ENCODE assay signal across 1 cellular context in the genomic region with DNA sequence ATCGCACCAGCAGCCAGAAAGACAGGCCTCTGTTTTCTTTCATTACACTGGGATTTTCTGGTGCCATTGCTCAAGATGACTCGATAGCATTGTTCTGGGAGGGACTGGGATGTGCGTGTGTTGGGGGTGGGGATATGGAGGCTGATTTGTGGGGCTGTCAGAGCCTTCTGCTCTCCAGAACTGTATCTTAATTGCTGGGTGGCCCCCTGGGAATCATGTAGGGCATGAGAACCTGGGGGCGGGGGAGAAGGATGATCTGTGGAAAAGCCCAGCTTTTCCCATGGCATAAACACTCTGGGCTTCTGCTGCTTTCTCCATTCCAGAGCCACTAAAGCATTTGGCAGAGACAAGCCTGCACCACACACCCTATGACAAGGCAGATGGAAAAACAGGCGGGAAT.
TF ChIP-seq lines count a peak whose summit lies in the region.

No MANE protein-coding gene starts in this region.

TF ChIP-seq in WTC11, 78 proteins besides CTCF, POLR2A, EP300 and RAD21 (continued from another document):
- TF ChIP-seq, protein P1, sequence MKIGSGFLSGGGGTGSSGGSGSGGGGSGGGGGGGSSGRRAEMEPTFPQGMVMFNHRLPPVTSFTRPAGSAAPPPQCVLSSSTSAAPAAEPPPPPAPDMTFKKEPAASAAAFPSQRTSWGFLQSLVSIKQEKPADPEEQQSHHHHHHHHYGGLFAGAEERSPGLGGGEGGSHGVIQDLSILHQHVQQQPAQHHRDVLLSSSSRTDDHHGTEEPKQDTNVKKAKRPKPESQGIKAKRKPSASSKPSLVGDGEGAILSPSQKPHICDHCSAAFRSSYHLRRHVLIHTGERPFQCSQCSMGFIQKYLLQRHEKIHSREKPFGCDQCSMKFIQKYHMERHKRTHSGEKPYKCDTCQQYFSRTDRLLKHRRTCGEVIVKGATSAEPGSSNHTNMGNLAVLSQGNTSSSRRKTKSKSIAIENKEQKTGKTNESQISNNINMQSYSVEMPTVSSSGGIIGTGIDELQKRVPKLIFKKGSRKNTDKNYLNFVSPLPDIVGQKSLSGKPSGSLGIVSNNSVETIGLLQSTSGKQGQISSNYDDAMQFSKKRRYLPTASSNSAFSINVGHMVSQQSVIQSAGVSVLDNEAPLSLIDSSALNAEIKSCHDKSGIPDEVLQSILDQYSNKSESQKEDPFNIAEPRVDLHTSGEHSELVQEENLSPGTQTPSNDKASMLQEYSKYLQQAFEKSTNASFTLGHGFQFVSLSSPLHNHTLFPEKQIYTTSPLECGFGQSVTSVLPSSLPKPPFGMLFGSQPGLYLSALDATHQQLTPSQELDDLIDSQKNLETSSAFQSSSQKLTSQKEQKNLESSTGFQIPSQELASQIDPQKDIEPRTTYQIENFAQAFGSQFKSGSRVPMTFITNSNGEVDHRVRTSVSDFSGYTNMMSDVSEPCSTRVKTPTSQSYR (CRISPR knock-in tag; IDR thresholded peaks at IDR 0.05): no peak
- TF ChIP-seq, protein P2, sequence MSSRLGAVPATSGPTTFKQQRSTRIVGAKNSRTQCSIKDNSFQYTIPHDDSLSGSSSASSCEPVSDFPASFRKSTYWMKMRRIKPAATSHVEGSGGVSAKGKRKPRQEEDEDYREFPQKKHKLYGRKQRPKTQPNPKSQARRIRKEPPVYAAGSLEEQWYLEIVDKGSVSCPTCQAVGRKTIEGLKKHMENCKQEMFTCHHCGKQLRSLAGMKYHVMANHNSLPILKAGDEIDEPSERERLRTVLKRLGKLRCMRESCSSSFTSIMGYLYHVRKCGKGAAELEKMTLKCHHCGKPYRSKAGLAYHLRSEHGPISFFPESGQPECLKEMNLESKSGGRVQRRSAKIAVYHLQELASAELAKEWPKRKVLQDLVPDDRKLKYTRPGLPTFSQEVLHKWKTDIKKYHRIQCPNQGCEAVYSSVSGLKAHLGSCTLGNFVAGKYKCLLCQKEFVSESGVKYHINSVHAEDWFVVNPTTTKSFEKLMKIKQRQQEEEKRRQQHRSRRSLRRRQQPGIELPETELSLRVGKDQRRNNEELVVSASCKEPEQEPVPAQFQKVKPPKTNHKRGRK (CRISPR knock-in tag; IDR thresholded peaks at IDR 0.05; ENCODE audit: borderline replicate concordance): no peak
- no peak for TF ChIP-seq ELF4 (CRISPR knock-in tag; IDR thresholded peaks at IDR 0.05; ENCODE audit: low read depth)
- TF ChIP-seq, protein P3, sequence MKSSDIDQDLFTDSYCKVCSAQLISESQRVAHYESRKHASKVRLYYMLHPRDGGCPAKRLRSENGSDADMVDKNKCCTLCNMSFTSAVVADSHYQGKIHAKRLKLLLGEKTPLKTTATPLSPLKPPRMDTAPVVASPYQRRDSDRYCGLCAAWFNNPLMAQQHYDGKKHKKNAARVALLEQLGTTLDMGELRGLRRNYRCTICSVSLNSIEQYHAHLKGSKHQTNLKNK (CRISPR knock-in tag; IDR thresholded peaks at IDR 0.05): no peak
